In genomic region chr15:32861741-32862140, GRCh38 we compare ENCODE assay signal across 2 cellular contexts.
TF ChIP-seq lines count a peak whose summit lies in the region.

No MANE protein-coding gene starts in this region.

TF ChIP-seq in GM12878, 131 proteins besides CTCF, POLR2A, EP300 and RAD21 (continued from another document):
- TF ChIP-seq, protein P1, sequence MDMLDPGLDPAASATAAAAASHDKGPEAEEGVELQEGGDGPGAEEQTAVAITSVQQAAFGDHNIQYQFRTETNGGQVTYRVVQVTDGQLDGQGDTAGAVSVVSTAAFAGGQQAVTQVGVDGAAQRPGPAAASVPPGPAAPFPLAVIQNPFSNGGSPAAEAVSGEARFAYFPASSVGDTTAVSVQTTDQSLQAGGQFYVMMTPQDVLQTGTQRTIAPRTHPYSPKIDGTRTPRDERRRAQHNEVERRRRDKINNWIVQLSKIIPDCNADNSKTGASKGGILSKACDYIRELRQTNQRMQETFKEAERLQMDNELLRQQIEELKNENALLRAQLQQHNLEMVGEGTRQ (IDR thresholded peaks at IDR 0.05; ENCODE audit: borderline replicate concordance, low read depth, low read length): no peak
- TF ChIP-seq MTA2 (IDR thresholded peaks at IDR 0.05; ENCODE audit: low read depth) (no peak), LARP7 (IDR thresholded peaks at IDR 0.05) (no peak), SREBF2 (IDR thresholded peaks at IDR 0.05; ENCODE audit: low read length) (no peak)

TF ChIP-seq in HepG2, 621 proteins besides CTCF, POLR2A, EP300 and RAD21 (continued from another document):
- TF ChIP-seq, protein P2, sequence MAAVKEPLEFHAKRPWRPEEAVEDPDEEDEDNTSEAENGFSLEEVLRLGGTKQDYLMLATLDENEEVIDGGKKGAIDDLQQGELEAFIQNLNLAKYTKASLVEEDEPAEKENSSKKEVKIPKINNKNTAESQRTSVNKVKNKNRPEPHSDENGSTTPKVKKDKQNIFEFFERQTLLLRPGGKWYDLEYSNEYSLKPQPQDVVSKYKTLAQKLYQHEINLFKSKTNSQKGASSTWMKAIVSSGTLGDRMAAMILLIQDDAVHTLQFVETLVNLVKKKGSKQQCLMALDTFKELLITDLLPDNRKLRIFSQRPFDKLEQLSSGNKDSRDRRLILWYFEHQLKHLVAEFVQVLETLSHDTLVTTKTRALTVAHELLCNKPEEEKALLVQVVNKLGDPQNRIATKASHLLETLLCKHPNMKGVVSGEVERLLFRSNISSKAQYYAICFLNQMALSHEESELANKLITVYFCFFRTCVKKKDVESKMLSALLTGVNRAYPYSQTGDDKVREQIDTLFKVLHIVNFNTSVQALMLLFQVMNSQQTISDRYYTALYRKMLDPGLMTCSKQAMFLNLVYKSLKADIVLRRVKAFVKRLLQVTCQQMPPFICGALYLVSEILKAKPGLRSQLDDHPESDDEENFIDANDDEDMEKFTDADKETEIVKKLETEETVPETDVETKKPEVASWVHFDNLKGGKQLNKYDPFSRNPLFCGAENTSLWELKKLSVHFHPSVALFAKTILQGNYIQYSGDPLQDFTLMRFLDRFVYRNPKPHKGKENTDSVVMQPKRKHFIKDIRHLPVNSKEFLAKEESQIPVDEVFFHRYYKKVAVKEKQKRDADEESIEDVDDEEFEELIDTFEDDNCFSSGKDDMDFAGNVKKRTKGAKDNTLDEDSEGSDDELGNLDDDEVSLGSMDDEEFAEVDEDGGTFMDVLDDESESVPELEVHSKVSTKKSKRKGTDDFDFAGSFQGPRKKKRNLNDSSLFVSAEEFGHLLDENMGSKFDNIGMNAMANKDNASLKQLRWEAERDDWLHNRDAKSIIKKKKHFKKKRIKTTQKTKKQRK (IDR thresholded peaks at IDR 0.05; ENCODE audit: low read length): no peak
- TF ChIP-seq, protein P3, sequence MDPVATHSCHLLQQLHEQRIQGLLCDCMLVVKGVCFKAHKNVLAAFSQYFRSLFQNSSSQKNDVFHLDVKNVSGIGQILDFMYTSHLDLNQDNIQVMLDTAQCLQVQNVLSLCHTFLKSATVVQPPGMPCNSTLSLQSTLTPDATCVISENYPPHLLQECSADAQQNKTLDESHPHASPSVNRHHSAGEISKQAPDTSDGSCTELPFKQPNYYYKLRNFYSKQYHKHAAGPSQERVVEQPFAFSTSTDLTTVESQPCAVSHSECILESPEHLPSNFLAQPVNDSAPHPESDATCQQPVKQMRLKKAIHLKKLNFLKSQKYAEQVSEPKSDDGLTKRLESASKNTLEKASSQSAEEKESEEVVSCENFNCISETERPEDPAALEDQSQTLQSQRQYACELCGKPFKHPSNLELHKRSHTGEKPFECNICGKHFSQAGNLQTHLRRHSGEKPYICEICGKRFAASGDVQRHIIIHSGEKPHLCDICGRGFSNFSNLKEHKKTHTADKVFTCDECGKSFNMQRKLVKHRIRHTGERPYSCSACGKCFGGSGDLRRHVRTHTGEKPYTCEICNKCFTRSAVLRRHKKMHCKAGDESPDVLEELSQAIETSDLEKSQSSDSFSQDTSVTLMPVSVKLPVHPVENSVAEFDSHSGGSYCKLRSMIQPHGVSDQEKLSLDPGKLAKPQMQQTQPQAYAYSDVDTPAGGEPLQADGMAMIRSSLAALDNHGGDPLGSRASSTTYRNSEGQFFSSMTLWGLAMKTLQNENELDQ (CRISPR knock-in tag; IDR thresholded peaks at IDR 0.05; ENCODE audit: borderline replicate concordance): no peak
- TF ChIP-seq ATAD3A (CRISPR knock-in tag; IDR thresholded peaks at IDR 0.05) (no peak), ELF3 (CRISPR knock-in tag; IDR thresholded peaks at IDR 0.05) (no peak), SOX13 (IDR thresholded peaks at IDR 0.05) (no peak), SOX13 (CRISPR knock-in tag; conservative IDR thresholded peaks at IDR 0.05 in 1 of 2, IDR thresholded peaks at IDR 0.05 in 1 of 2) (no peak), ZNF704 (CRISPR knock-in tag; IDR thresholded peaks at IDR 0.05; ENCODE audit: borderline replicate concordance) (no peak)
